1 cellular context compared by ENCODE assay signal in genomic region chr19:41999071-41999877, GRCh38.
TF ChIP-seq lines count a peak whose summit lies in the region.

No MANE protein-coding gene starts in this region.

TF ChIP-seq in WTC11, 78 proteins besides CTCF, POLR2A, EP300 and RAD21 (continued from another document):
- no peak for TF ChIP-seq ZSCAN18 (CRISPR knock-in tag; IDR thresholded peaks at IDR 0.05)
- TF ChIP-seq HMGA2 (CRISPR knock-in tag; IDR thresholded peaks at IDR 0.05): no peak
- peak; percentile 84 for TF ChIP-seq PRDM15 (CRISPR knock-in tag; IDR thresholded peaks at IDR 0.05)
- TF ChIP-seq ZNF219 (CRISPR knock-in tag; IDR thresholded peaks at IDR 0.05; ENCODE audit: borderline replicate concordance): no peak
